8 cellular contexts compared by ENCODE assay signal in the genomic region with DNA sequence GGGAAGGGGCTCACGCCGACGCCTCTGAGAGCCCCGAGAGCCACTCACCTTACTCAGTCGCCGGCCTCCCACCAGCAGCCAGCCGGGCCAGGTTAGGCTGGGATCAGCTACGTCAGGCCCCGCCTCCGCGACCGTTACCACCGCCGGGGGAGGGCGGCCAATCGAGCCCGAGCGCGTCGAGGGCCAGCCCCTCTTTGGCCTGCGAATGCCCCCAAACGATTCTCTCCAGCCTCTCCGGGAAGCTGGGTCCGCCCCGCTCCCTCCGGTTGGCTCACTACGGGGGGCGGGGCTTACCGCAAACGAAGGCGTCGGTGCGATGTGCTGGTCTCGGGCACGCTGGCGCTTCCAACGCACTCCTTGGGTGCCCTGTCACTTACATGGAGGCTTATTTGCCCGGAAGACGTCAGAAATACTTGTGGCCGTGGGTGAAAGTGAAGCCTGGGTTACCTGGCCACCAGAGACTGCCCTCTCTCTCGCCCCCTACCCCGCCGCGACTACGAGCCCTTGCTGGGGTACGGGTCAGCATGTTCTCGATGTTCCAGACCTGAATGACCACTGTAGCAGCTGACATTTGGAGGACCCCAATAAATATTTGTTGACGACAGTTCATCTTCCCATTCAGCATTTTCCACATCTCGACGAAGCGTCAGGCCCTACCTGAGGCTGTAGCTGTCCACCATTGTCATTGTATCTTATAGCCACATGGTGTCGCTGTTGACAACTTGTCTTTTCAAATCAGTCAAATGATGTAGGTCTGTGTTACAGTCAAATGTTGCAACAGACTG.
A peak's percentile ranks its signal among the peaks of the same experiment; 100 is the strongest.
DNase-seq lines count a peak whose midpoint lies in the region; ATAC-seq and FAIRE-seq lines count a peak whose summit lies in the region.

A gene with protein sequence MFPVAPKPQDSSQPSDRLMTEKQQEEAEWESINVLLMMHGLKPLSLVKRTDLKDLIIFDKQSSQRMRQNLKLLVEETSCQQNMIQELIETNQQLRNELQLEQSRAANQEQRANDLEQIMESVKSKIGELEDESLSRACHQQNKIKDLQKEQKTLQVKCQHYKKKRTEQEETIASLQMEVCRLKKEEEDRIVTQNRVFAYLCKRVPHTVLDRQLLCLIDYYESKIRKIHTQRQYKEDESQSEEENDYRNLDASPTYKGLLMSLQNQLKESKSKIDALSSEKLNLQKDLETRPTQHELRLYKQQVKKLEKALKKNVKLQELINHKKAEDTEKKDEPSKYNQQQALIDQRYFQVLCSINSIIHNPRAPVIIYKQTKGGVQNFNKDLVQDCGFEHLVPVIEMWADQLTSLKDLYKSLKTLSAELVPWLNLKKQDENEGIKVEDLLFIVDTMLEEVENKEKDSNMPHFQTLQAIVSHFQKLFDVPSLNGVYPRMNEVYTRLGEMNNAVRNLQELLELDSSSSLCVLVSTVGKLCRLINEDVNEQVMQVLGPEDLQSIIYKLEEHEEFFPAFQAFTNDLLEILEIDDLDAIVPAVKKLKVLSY (minus strand): TSS at position 111 of the 785 bp plus-strand sequence. CDS start 21,333 bp downstream, outside the sequence.

- DNase-seq in AG08395 (ENCODE audit: low spot score) (peak; percentile 96), GM19239 (ENCODE audit: insufficient read length, low spot score) (peak; percentile 43), ecto neural progenitor cell (ENCODE audit: low spot score) (peak; percentile 95), medulla oblongata (ENCODE audit: extremely low spot score) (peak; percentile 97), GF-D8 (lab: John Stamatoyannopoulos, UW) (no peak)
- DNase-seq in activated CD4-positive, alpha-beta T cell treated with anti-CD3 and anti-CD28 coated beads for 4 hours, result peak; percentile 85 to 89
- DNase-seq in stimulated activated CD8-positive, alpha-beta memory T cell treated with anti-CD3 and anti-CD28 coated beads, Interleukin-12 subunit alpha, Interleukin-12 subunit beta, amount 100 ng/mL, for 4 hours (ENCODE audit: low read depth), result peak; percentile 83

- peak; percentile 97 for FAIRE-seq in GM19239 (lab: Jason Lieb, UNC)

- ATAC-seq in HG03460 (IDR thresholded peaks at IDR 0.05; ENCODE audit: unreplicated experiment), result peak; percentile 84
